Comparison of ENCODE assay signal across 1 cellular context in genomic region chr9:26669641-26670040, GRCh38.
TF ChIP-seq lines count a peak whose summit lies in the region.

No MANE protein-coding gene starts in this region.

TF ChIP-seq in HEK293, 187 proteins besides CTCF, POLR2A, EP300 and RAD21 (continued from another document):
- no peak for TF ChIP-seq ZBTB49 (tag by site-specific recombination; IDR thresholded peaks at IDR 0.05; ENCODE audit: low read depth)
TF ChIP-seq in HEK293: peak in this region for 1.
